Comparison of ENCODE assay signal across 30 cellular contexts in genomic region chr1:97654866-97655265, GRCh38.
"Had no signal": no experiment of that assay in that cellular context is flagged by ENCODE, and none has a peak within 500 bp of the region (broad histone marks: within the 10 kb centered on the region; RNA-seq: fewer than 3 reads in every experiment).

No MANE protein-coding gene starts in this region.

- H3K27me3 ChIP-seq: adrenal gland, body of pancreas, hepatocyte, neural progenitor cell, stomach, testis, vagina had no signal

- H3K4me3 ChIP-seq: adrenal gland, body of pancreas, hepatocyte, lower lobe of right lung, neural progenitor cell, smooth muscle cell, stomach, testis, vagina had no signal

- H3K36me3 ChIP-seq: adrenal gland, lower lobe of right lung, neural progenitor cell, stomach, vagina had no signal

- H3K9me3 ChIP-seq: adrenal gland, body of pancreas, lower lobe of right lung, stomach, testis, vagina had no signal

- H3K27ac ChIP-seq: adrenal gland, body of pancreas, hepatocyte, lower lobe of right lung, neural progenitor cell, stomach, testis, vagina had no signal

- H3K4me1 ChIP-seq: adrenal gland, body of pancreas, lower lobe of right lung, neural progenitor cell, stomach, testis, vagina had no signal

- ATAC-seq: activated CD4-positive, alpha-beta T cell treated with anti-CD3 and anti-CD28 coated beads for 36 hours; activated T-helper 17 cell treated with anti-CD3 and anti-CD28 coated beads, Interleukin-2, amount 50 U/mL, for 72 hours; body of pancreas; left lobe of liver; lower lobe of right lung; naive thymus-derived CD8-positive, alpha-beta T cell; sciatic nerve; stimulated activated memory B cell treated with anti-CD40 and anti-IgM and Interleukin-4, amounts not matched to agents 10 μg/mL and 1 μg/mL and 100 μg/mL, for 72 hours; WTC11 had no signal

- DNase-seq: activated CD4-positive, alpha-beta T cell treated with anti-CD3 and anti-CD28 coated beads for 36 hours; activated CD4-positive, alpha-beta T cell treated with anti-CD3 and anti-CD28 coated beads, Interleukin-2, amount 50 U/mL, for 4 hours; activated CD8-positive, alpha-beta memory T cell treated with anti-CD3 and anti-CD28 coated beads for 24 hours; activated CD8-positive, alpha-beta memory T cell treated with anti-CD3 and anti-CD28 coated beads, Interleukin-2, amount 50 U/mL, for 4 hours; activated naive CD4-positive, alpha-beta T cell; activated T-cell treated with anti-CD3 and anti-CD28 coated beads, Interleukin-2, amount 50 U/mL, for 24 hours; adrenal gland; body of pancreas; dermis blood vessel endothelial cell; effector CD8-positive, alpha-beta T cell; erythroblast; glutamatergic neuron; immature natural killer cell; lower lobe of right lung; naive thymus-derived CD8-positive, alpha-beta T cell; posterior cingulate gyrus; stimulated activated CD4-positive, alpha-beta T cell treated with anti-CD3 and anti-CD28 coated beads, Interleukin-15, amount 100 ng/mL, for 24 hours; stomach; T1000; testis; trophoblast cell had no signal
